Comparison of ENCODE assay signal across 8 cellular contexts in genomic region chr18:73136134-73136533, GRCh38.
DNase-seq lines count a peak whose midpoint lies in the region; ATAC-seq and TF ChIP-seq lines count a peak whose summit lies in the region.

No MANE protein-coding gene starts in this region.

- no peak overlapping the region for H3K27ac Mint-ChIP-seq in activated CD4-positive, alpha-beta memory T cell treated with anti-CD3 and anti-CD28 coated beads, Interleukin-2, amount 10 ng/mL, durations not matched to agents 7 days and 5 days

- no peaks in the 10 kb centered on the region for H3K27me3 Mint-ChIP-seq in activated CD4-positive, alpha-beta memory T cell treated with anti-CD3 and anti-CD28 coated beads, Interleukin-2, amount 10 ng/mL, durations not matched to agents 7 days and 5 days

- no peaks in the 10 kb centered on the region for H3K9me3 ChIP-seq in SK-N-SH
- H3K9me3 ChIP-seq in smooth muscle cell (replicated peaks; ENCODE audit: low read depth), result no peaks in the 10 kb centered on the region

- no peaks in the 10 kb centered on the region for H3K36me3 Mint-ChIP-seq in activated CD4-positive, alpha-beta memory T cell treated with anti-CD3 and anti-CD28 coated beads, Interleukin-2, amount 10 ng/mL, durations not matched to agents 7 days and 5 days (ENCODE audit: low read depth)

- no peaks in the 10 kb centered on the region for H3K79me2 ChIP-seq in SK-N-SH (ENCODE audit: insufficient read depth)
- H3K79me2 ChIP-seq in smooth muscle cell (ENCODE audit: low read depth), result no peaks in the 10 kb centered on the region

- peaks cover 5% of the 10 kb centered on the region for H3K9me3 Mint-ChIP-seq in activated CD4-positive, alpha-beta memory T cell treated with anti-CD3 and anti-CD28 coated beads, Interleukin-2, amount 10 ng/mL, durations not matched to agents 7 days and 5 days

- H3K4me1 Mint-ChIP-seq in activated CD4-positive, alpha-beta memory T cell treated with anti-CD3 and anti-CD28 coated beads, Interleukin-2, amount 10 ng/mL, durations not matched to agents 7 days and 5 days, result no peaks in the 10 kb centered on the region

- TF ChIP-seq EP300 in SK-N-SH (IDR thresholded peaks at IDR 0.05; ENCODE audit: borderline replicate concordance in 1 of 2, low read depth in 1 of 2, low read length in 1 of 2), result no peak

- H3K9me2 ChIP-seq in SK-N-SH, result no peaks in the 10 kb centered on the region

- CTCF ChIA-PET in SK-N-SH (lab: Yijun Ruan, JAX), result interaction anchor here (1.1 to 2.0 kb wide), 4 partner anchors 13 to 435 kb away, joined by 3 to 8 read pairs (median 4); no protein-coding TSS in a partner anchor
- CTCF ChIA-PET in activated CD4-positive, alpha-beta memory T cell treated with anti-CD3 and anti-CD28 coated beads, Interleukin-2, amount 10 ng/mL, durations not matched to agents 7 days and 5 days (lab: Charles Lee), result no interaction called here

- no peaks in the 10 kb centered on the region for H3F3A ChIP-seq in SK-N-SH (replicated peaks; ENCODE audit: insufficient read depth)
- no peaks in the 10 kb centered on the region for H3F3A ChIP-seq in smooth muscle cell (ENCODE audit: low read depth)

- in situ Hi-C loops in astrocyte of the cerebellum (cut with HindIII; ENCODE audit: low sequenced_read_pairs), result no loop called here

- no peaks in the 10 kb centered on the region for H3K4me1 ChIP-seq in SK-N-SH (ENCODE audit: control insufficient read depth in 1 of 2, insufficient read depth in 2 of 2, low read depth in 1 of 2, low read length in 1 of 2)
- no peaks in the 10 kb centered on the region for H3K4me1 ChIP-seq in smooth muscle cell (ENCODE audit: low read depth)

- TF ChIP-seq CTCF in SK-N-SH (IDR thresholded peaks at IDR 0.05), result peak; percentile 43; the same call in 1 of the 2 replicates
- peak; percentile 18 for TF ChIP-seq CTCF in astrocyte of the cerebellum (IDR thresholded peaks at IDR 0.05; ENCODE audit: low read depth, low read length, missing control alignments)
- TF ChIP-seq CTCF in smooth muscle cell (IDR thresholded peaks at IDR 0.05; ENCODE audit: borderline replicate concordance, insufficient read depth, poor library complexity, severe bottlenecking), result peak; percentile 35

- POLR2A ChIA-PET in SK-N-SH (lab: Yijun Ruan, JAX), result no interaction called here
- POLR2A ChIA-PET in activated CD4-positive, alpha-beta memory T cell treated with anti-CD3 and anti-CD28 coated beads, Interleukin-2, amount 10 ng/mL, durations not matched to agents 7 days and 5 days (lab: Charles Lee), result no interaction called here

- H3K4me3 ChIP-seq in SK-N-SH (ENCODE audit: low read depth in 2 of 2, low read length in 1 of 2) (no peak overlapping the region), astrocyte of the cerebellum (ENCODE audit: low read depth, low read length) (no peak overlapping the region), smooth muscle cell (no peak overlapping the region)

- DNase-seq in SK-N-SH, result no peak
- peak; percentile 7 for DNase-seq in M059J (ENCODE audit: low read depth)
- DNase-seq in astrocyte of the cerebellum (ENCODE audit: low read depth), result no peak
- DNase-seq in smooth muscle cell (lab: John Stamatoyannopoulos, UW; ENCODE audit: unreplicated experiment), result no peak
- no peak for DNase-seq in activated CD4-positive, alpha-beta memory T cell treated with anti-CD3 and anti-CD28 coated beads, Interleukin-2, amount 10 ng/mL, durations not matched to agents 7 days and 5 days
- DNase-seq in activated naive CD4-positive, alpha-beta T cell (lab: John Stamatoyannopoulos, UW), result no peak

- WGBS in SK-N-SH (ENCODE audit: low lambda C conversion rate), result 0% methylated on average over 2 of the region's 2 CpGs
- 65% methylated on average over 2 of the region's 2 CpGs for WGBS in smooth muscle cell (ENCODE audit: low lambda C conversion rate)

- no peak overlapping the region for H3K4me3 Mint-ChIP-seq in activated CD4-positive, alpha-beta memory T cell treated with anti-CD3 and anti-CD28 coated beads, Interleukin-2, amount 10 ng/mL, durations not matched to agents 7 days and 5 days

- H2AFZ ChIP-seq in SK-N-SH (ENCODE audit: low read depth) (no peak overlapping the region), smooth muscle cell (ENCODE audit: low read depth) (no peak overlapping the region)

- H3K27me3 ChIP-seq in SK-N-SH (ENCODE audit: insufficient read depth) (peaks cover 12% of the 10 kb centered on the region; the same call in 1 of the 2 replicates), smooth muscle cell (ENCODE audit: low read depth) (no peaks in the 10 kb centered on the region)

- H4K20me1 ChIP-seq in SK-N-SH (ENCODE audit: insufficient read depth) (no peaks in the 10 kb centered on the region), smooth muscle cell (ENCODE audit: low read depth) (no peaks in the 10 kb centered on the region)

- ATAC-seq in SK-N-SH treated with all-trans-retinoic acid at 6 μM for 48 hours (no peak), GM21381 (IDR thresholded peaks at IDR 0.05; ENCODE audit: unreplicated experiment) (no peak)

- no peak for TF ChIP-seq RAD21 in SK-N-SH (IDR thresholded peaks at IDR 0.05; ENCODE audit: low read length)

- H3K9ac ChIP-seq in SK-N-SH (no peak overlapping the region), smooth muscle cell (ENCODE audit: low read depth) (no peak overlapping the region)

- H3K27ac ChIP-seq in SK-N-SH (ENCODE audit: low read depth in 2 of 2, low read length in 1 of 2), result no peak overlapping the region
- H3K27ac ChIP-seq in smooth muscle cell (ENCODE audit: low read depth), result no peak overlapping the region

- H3K36me3 ChIP-seq in SK-N-SH (replicated peaks in 1 of 2; ENCODE audit: control insufficient read depth in 1 of 2, insufficient read depth in 2 of 2, low read length in 1 of 2) (no peaks in the 10 kb centered on the region), smooth muscle cell (ENCODE audit: low read depth) (no peaks in the 10 kb centered on the region)

- H3K4me2 ChIP-seq in SK-N-SH, result no peak overlapping the region
- H3K4me2 ChIP-seq in smooth muscle cell, result no peak overlapping the region

TF ChIP-seq in SK-N-SH, 30 proteins besides CTCF, POLR2A, EP300 and RAD21 (continues in another document):
- TF ChIP-seq FOSL2 (IDR thresholded peaks at IDR 0.05; ENCODE audit: borderline replicate concordance, low read depth), result no peak
- TF ChIP-seq RXRA (IDR thresholded peaks at IDR 0.05; ENCODE audit: borderline replicate concordance, low read depth), result no peak
- no peak for TF ChIP-seq ELF1 (IDR thresholded peaks at IDR 0.05)
- TF ChIP-seq NFIC (IDR thresholded peaks at IDR 0.05; ENCODE audit: borderline replicate concordance), result no peak
- no peak for TF ChIP-seq GABPA (IDR thresholded peaks at IDR 0.05; ENCODE audit: low read depth)
- TF ChIP-seq RCOR1 (IDR thresholded peaks at IDR 0.05; ENCODE audit: low read length), result no peak
- no peak for TF ChIP-seq IRF3 (IDR thresholded peaks at IDR 0.05; ENCODE audit: low read depth, low read length)
- TF ChIP-seq GATA2 (CRISPR knock-in tag; IDR thresholded peaks at IDR 0.05), result no peak
- TF ChIP-seq EZH2phosphoT487 (IDR thresholded peaks at IDR 0.05; ENCODE audit: borderline replicate concordance, low read depth), result no peak
- no peak for TF ChIP-seq USF2 (IDR thresholded peaks at IDR 0.05; ENCODE audit: borderline replicate concordance, low read depth, low read length)

TF ChIP-seq in SK-N-SH treated with all-trans-retinoic acid at 6 μM for 48 hours, 23 proteins besides CTCF, POLR2A, EP300 and RAD21 (continues in another document):
- no peak for TF ChIP-seq ZNF8 (CRISPR knock-in tag; IDR thresholded peaks at IDR 0.05)
- no peak for TF ChIP-seq ZFP30 (CRISPR knock-in tag; IDR thresholded peaks at IDR 0.05)
- TF ChIP-seq TSHZ2 (CRISPR knock-in tag; IDR thresholded peaks at IDR 0.05), result no peak
- TF ChIP-seq TOX (CRISPR knock-in tag; IDR thresholded peaks at IDR 0.05; ENCODE audit: borderline replicate concordance), result no peak
- TF ChIP-seq PATZ1 (CRISPR knock-in tag; IDR thresholded peaks at IDR 0.05; ENCODE audit: borderline replicate concordance), result no peak
- TF ChIP-seq ZNF70 (CRISPR knock-in tag; IDR thresholded peaks at IDR 0.05), result no peak
- no peak for TF ChIP-seq ZNF565 (CRISPR knock-in tag; conservative IDR thresholded peaks at IDR 0.05; ENCODE audit: low read depth)
- no peak for TF ChIP-seq CSDC2 (CRISPR knock-in tag; IDR thresholded peaks at IDR 0.05)
- no peak for TF ChIP-seq GLIS3 (CRISPR knock-in tag; IDR thresholded peaks at IDR 0.05)
